ENCODE assay signal across 1 cellular context in the genomic region with DNA sequence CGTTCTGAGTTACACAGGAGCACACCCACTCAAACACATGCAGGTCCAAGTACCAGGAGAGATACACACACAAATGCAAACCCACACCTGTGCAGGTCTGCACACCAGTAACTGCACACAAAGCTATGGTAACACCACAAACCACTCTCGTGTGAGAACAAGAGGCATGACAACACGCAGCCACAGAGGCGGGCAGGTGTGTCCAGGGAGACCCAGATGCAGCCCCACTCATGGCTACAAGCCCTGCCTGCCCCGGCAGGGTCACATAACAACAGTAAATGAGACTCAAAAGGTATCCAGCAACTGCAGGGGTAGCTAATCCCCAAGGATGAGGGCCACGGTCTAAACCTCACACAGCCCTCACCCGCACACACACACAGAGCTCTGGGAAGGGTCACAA.
TF ChIP-seq lines count a peak whose summit lies in the region.

No MANE protein-coding gene starts in this region.

TF ChIP-seq in K562, 482 proteins besides CTCF, POLR2A, EP300 and RAD21:
- no peak for TF ChIP-seq CHD1 (IDR thresholded peaks at IDR 0.05; ENCODE audit: low read length)
- TF ChIP-seq MYBL2 (IDR thresholded peaks at IDR 0.05; ENCODE audit: low read depth): no peak
- no peak for TF ChIP-seq MYBL2 (CRISPR knock-in tag; IDR thresholded peaks at IDR 0.05; ENCODE audit: borderline replicate concordance)
- TF ChIP-seq MAFG (tag; conservative IDR thresholded peaks at IDR 0.05): no peak
- TF ChIP-seq STAT5B (CRISPR knock-in tag; IDR thresholded peaks at IDR 0.05): no peak
- TF ChIP-seq, protein P1, sequence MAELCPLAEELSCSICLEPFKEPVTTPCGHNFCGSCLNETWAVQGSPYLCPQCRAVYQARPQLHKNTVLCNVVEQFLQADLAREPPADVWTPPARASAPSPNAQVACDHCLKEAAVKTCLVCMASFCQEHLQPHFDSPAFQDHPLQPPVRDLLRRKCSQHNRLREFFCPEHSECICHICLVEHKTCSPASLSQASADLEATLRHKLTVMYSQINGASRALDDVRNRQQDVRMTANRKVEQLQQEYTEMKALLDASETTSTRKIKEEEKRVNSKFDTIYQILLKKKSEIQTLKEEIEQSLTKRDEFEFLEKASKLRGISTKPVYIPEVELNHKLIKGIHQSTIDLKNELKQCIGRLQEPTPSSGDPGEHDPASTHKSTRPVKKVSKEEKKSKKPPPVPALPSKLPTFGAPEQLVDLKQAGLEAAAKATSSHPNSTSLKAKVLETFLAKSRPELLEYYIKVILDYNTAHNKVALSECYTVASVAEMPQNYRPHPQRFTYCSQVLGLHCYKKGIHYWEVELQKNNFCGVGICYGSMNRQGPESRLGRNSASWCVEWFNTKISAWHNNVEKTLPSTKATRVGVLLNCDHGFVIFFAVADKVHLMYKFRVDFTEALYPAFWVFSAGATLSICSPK (IDR thresholded peaks at IDR 0.05; ENCODE audit: borderline replicate concordance): no peak
- TF ChIP-seq SAP30 (IDR thresholded peaks at IDR 0.05; ENCODE audit: borderline replicate concordance, insufficient read depth, low read depth, low read length, poor library complexity, severe bottlenecking): no peak
- TF ChIP-seq RBM17 (IDR thresholded peaks at IDR 0.05; ENCODE audit: borderline replicate concordance, low read depth, low read length): no peak
- TF ChIP-seq C11orf30 (IDR thresholded peaks at IDR 0.05; ENCODE audit: low read depth): no peak
- no peak for TF ChIP-seq KDM2B (CRISPR knock-in tag; IDR thresholded peaks at IDR 0.05)
- TF ChIP-seq ZNF133 (CRISPR knock-in tag; IDR thresholded peaks at IDR 0.05): no peak
- TF ChIP-seq ZNF212 (CRISPR knock-in tag; IDR thresholded peaks at IDR 0.05): no peak
TF ChIP-seq in K562: peak in this region for 0.
